ENCODE assay signal across 8 cellular contexts in the genomic region with DNA sequence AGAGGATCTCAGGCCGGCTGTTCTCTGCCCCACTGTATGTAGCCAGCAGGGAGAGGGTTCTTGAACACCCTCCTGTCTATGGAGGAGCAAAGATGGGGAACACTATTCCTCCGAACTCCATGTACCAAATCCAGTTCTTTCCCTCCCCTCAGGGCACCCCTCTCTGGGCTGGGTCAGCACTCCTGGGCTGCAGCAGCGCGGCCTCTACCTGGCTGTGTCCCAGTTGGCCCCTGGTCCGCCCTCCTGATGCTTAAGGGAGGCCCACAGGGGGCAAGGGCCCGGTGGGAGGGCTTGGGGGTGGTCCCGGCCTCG. TPM values are rescaled to one million over a fixed set of nuclear protein-coding genes. Genes with fewer than 3 reads are reported as not detected.
DNase-seq lines count a peak whose midpoint lies in the region; ATAC-seq, FAIRE-seq and TF ChIP-seq lines count a peak whose summit lies in the region.

No MANE protein-coding gene starts in this region.

- H3K4me3 ChIP-seq in kidney (ENCODE audit: low read length in 2 of 2) (peak overlapping the region; percentile 80 to 87), thymus (ENCODE audit: low read length) (peak overlapping the region; percentile 93)

- peaks cover 8% of the 10 kb centered on the region for H3K27me3 ChIP-seq in thymus (ENCODE audit: control insufficient read depth, insufficient read depth)

- DNase-seq in activated CD4-positive, alpha-beta T cell treated with anti-CD3 and anti-CD28 coated beads for 36 hours = no peak
- no peak for DNase-seq in activated CD4-positive, alpha-beta T cell treated with anti-CD3 and anti-CD28 coated beads for 1 hour
- no peak for DNase-seq in activated T-helper 1 cell treated with anti-CD3 and anti-CD28 coated beads, Interleukin-12 subunit alpha, Interleukin-12 subunit beta, Interleukin-2, Interleukin-4 antibody, amounts not matched to agents 30 ng/mL and 10 ng/mL and 1 ng/mL, durations not matched to agents 14 hours and 24 hours and 36 hours (ENCODE audit: low spot score)
- DNase-seq in kidney = no peak
- DNase-seq in NCI-H1417 treated with DMSO at 0.1 percent for 48 hours (lab: John Stamatoyannopoulos, UW) = no peak
- no peak for DNase-seq in pons (ENCODE audit: low spot score)
- DNase-seq in frontal cortex (ENCODE audit: low spot score in 2 of 2) = no peak

- H3K4me1 ChIP-seq in kidney (ENCODE audit: control insufficient read depth in 1 of 2, insufficient read depth in 1 of 2, low read depth in 1 of 2, low read length in 2 of 2) (peaks cover 6 to 9% of the 10 kb centered on the region in 2 donors), thymus (ENCODE audit: control insufficient read depth, insufficient read depth, low read length) (peaks cover 13% of the 10 kb centered on the region)

- WGBS in thymus = 35% methylated on average over 8 of the region's 8 CpGs

- H3K27me3 Mint-ChIP-seq in activated CD4-positive, alpha-beta T cell treated with anti-CD3 and anti-CD28 coated beads for 36 hours = peaks cover 16% of the 10 kb centered on the region
- H3K27me3 Mint-ChIP-seq in activated T-helper 1 cell treated with anti-CD3 and anti-CD28 coated beads, Interleukin-12 subunit alpha, Interleukin-12 subunit beta, Interleukin-2, Interleukin-4 antibody, amounts not matched to agents 30 ng/mL and 10 ng/mL and 1 ng/mL, durations not matched to agents 14 hours and 24 hours and 36 hours (ENCODE audit: insufficient read depth) = peaks cover 11% of the 10 kb centered on the region

- peak; percentile 21 for ATAC-seq in activated CD4-positive, alpha-beta T cell treated with anti-CD3 and anti-CD28 coated beads for 36 hours

- TF ChIP-seq CTCF in kidney (IDR thresholded peaks at IDR 0.05; ENCODE audit: borderline replicate concordance, extremely low read depth, insufficient read depth) = no peak

- no peak for FAIRE-seq in kidney (lab: Jason Lieb, UNC)
- no peak for FAIRE-seq in frontal cortex (lab: Jason Lieb, UNC)

- H3K36me3 ChIP-seq in kidney (ENCODE audit: control insufficient read depth in 1 of 2, insufficient read depth in 2 of 2, low read length in 2 of 2) (peaks cover 9 to 16% of the 10 kb centered on the region in 2 donors), thymus (ENCODE audit: control insufficient read depth, insufficient read depth) (peaks cover 22% of the 10 kb centered on the region)

- no peak overlapping the region for H3K27ac Mint-ChIP-seq in activated CD4-positive, alpha-beta T cell treated with anti-CD3 and anti-CD28 coated beads for 36 hours
- peak overlapping the region; percentile 75 for H3K27ac Mint-ChIP-seq in activated T-helper 1 cell treated with anti-CD3 and anti-CD28 coated beads, Interleukin-12 subunit alpha, Interleukin-12 subunit beta, Interleukin-2, Interleukin-4 antibody, amounts not matched to agents 30 ng/mL and 10 ng/mL and 1 ng/mL, durations not matched to agents 14 hours and 24 hours and 36 hours

- H3K9me3 Mint-ChIP-seq in activated CD4-positive, alpha-beta T cell treated with anti-CD3 and anti-CD28 coated beads for 36 hours (ENCODE audit: low read depth) = no peaks in the 10 kb centered on the region
- H3K9me3 Mint-ChIP-seq in activated T-helper 1 cell treated with anti-CD3 and anti-CD28 coated beads, Interleukin-12 subunit alpha, Interleukin-12 subunit beta, Interleukin-2, Interleukin-4 antibody, amounts not matched to agents 30 ng/mL and 10 ng/mL and 1 ng/mL, durations not matched to agents 14 hours and 24 hours and 36 hours = no peaks in the 10 kb centered on the region

- peak overlapping the region; percentile 35 to 97 for H3K9ac ChIP-seq in kidney (ENCODE audit: low read length in 2 of 2)

- H3K27ac ChIP-seq in kidney (ENCODE audit: low read depth in 2 of 2, low read length in 2 of 2) = peak overlapping the region; percentile 93 to 94
- peak overlapping the region; percentile 32 for H3K27ac ChIP-seq in thymus (ENCODE audit: low read depth)

- intact Hi-C loops in activated CD4-positive, alpha-beta T cell treated with anti-CD3 and anti-CD28 coated beads for 36 hours (cut with DNase I, micrococcal nuclease) = loop anchor here (1.0 to 10.0 kb wide), 6 partner anchors 61 to 298 kb away; a partner anchor contains a TSS
- intact Hi-C loops in activated T-helper 1 cell treated with anti-CD3 and anti-CD28 coated beads, Interleukin-12 subunit alpha, Interleukin-12 subunit beta, Interleukin-2, Interleukin-4 antibody, amounts not matched to agents 30 ng/mL and 10 ng/mL and 1 ng/mL, durations not matched to agents 14 hours and 24 hours and 36 hours (cut with micrococcal nuclease) = loop anchor here (1.0 to 5.0 kb wide), 7 partner anchors 61 to 362 kb away; a partner anchor contains a TSS
- intact Hi-C loops in kidney (cut with DNase I) = no loop called here

- peaks cover 19% of the 10 kb centered on the region for H3K4me1 Mint-ChIP-seq in activated CD4-positive, alpha-beta T cell treated with anti-CD3 and anti-CD28 coated beads for 36 hours
- H3K4me1 Mint-ChIP-seq in activated T-helper 1 cell treated with anti-CD3 and anti-CD28 coated beads, Interleukin-12 subunit alpha, Interleukin-12 subunit beta, Interleukin-2, Interleukin-4 antibody, amounts not matched to agents 30 ng/mL and 10 ng/mL and 1 ng/mL, durations not matched to agents 14 hours and 24 hours and 36 hours (ENCODE audit: low read depth) = peaks cover 20% of the 10 kb centered on the region

- no peaks in the 10 kb centered on the region for H3K9me3 ChIP-seq in kidney (ENCODE audit: control insufficient read depth in 1 of 2, low read length in 2 of 2)
- no peaks in the 10 kb centered on the region for H3K9me3 ChIP-seq in thymus (ENCODE audit: control insufficient read depth)

- peak overlapping the region; percentile 88 for H3K4me3 Mint-ChIP-seq in activated CD4-positive, alpha-beta T cell treated with anti-CD3 and anti-CD28 coated beads for 36 hours
- peak overlapping the region; percentile 26 for H3K4me3 Mint-ChIP-seq in activated T-helper 1 cell treated with anti-CD3 and anti-CD28 coated beads, Interleukin-12 subunit alpha, Interleukin-12 subunit beta, Interleukin-2, Interleukin-4 antibody, amounts not matched to agents 30 ng/mL and 10 ng/mL and 1 ng/mL, durations not matched to agents 14 hours and 24 hours and 36 hours

- CTCF ChIA-PET in activated CD4-positive, alpha-beta T cell treated with anti-CD3 and anti-CD28 coated beads for 36 hours (lab: Charles Lee) = no interaction called here

- peaks cover 21% of the 10 kb centered on the region for H3K36me3 Mint-ChIP-seq in activated CD4-positive, alpha-beta T cell treated with anti-CD3 and anti-CD28 coated beads for 36 hours (ENCODE audit: low read depth)
- peaks cover 24% of the 10 kb centered on the region for H3K36me3 Mint-ChIP-seq in activated T-helper 1 cell treated with anti-CD3 and anti-CD28 coated beads, Interleukin-12 subunit alpha, Interleukin-12 subunit beta, Interleukin-2, Interleukin-4 antibody, amounts not matched to agents 30 ng/mL and 10 ng/mL and 1 ng/mL, durations not matched to agents 14 hours and 24 hours and 36 hours (ENCODE audit: low read depth)

- POLR2A ChIA-PET in activated CD4-positive, alpha-beta T cell treated with anti-CD3 and anti-CD28 coated beads for 36 hours (lab: Charles Lee) = no interaction called here

RNA-seq across cellular contexts. Expression of a gene that starts 0.5 kb away (rescaled TPM):
- 10 to 100 TPM; 34.0 to 43.9 TPM for total RNA-seq in activated CD4-positive, alpha-beta T cell treated with anti-CD3 and anti-CD28 coated beads for 36 hours
- 32.6 and 33.6 TPM in 2 replicates for total RNA-seq in activated T-helper 1 cell treated with anti-CD3 and anti-CD28 coated beads, Interleukin-12 subunit alpha, Interleukin-12 subunit beta, Interleukin-2, Interleukin-4 antibody, amounts not matched to agents 30 ng/mL and 10 ng/mL and 1 ng/mL, durations not matched to agents 14 hours and 24 hours and 36 hours
- total RNA-seq in kidney = 26.9 TPM
- polyA plus RNA-seq in kidney (ENCODE audit: insufficient read depth, low read depth, low replicate concordance) = 36.4 TPM
- 30.4 TPM for polyA plus RNA-seq in thymus
- total RNA-seq in frontal cortex = 20.4 TPM

RNA-seq across cellular contexts. Expression of a gene that starts 4.3 kb away (rescaled TPM):
- total RNA-seq in activated CD4-positive, alpha-beta T cell treated with anti-CD3 and anti-CD28 coated beads for 36 hours = under 1 TPM in 1 of 2 experiments, not detected in 1; 0.16 TPM
- total RNA-seq in activated T-helper 1 cell treated with anti-CD3 and anti-CD28 coated beads, Interleukin-12 subunit alpha, Interleukin-12 subunit beta, Interleukin-2, Interleukin-4 antibody, amounts not matched to agents 30 ng/mL and 10 ng/mL and 1 ng/mL, durations not matched to agents 14 hours and 24 hours and 36 hours = 0.16 and 0.27 TPM in 2 replicates
- total RNA-seq in kidney (5.7 TPM), frontal cortex (10.6 TPM)
- polyA plus RNA-seq in kidney (ENCODE audit: insufficient read depth, low read depth, low replicate concordance) (2.4 TPM), thymus (1.5 TPM)

RNA-seq across cellular contexts. Expression of a gene that starts 36.8 kb away (rescaled TPM):
- under 1 TPM; 0.05 TPM for total RNA-seq in activated CD4-positive, alpha-beta T cell treated with anti-CD3 and anti-CD28 coated beads for 36 hours
- total RNA-seq in activated T-helper 1 cell treated with anti-CD3 and anti-CD28 coated beads, Interleukin-12 subunit alpha, Interleukin-12 subunit beta, Interleukin-2, Interleukin-4 antibody, amounts not matched to agents 30 ng/mL and 10 ng/mL and 1 ng/mL, durations not matched to agents 14 hours and 24 hours and 36 hours = 0.08 TPM in 1 of 2 replicates, not detected in the other
- total RNA-seq in kidney = 6.4 TPM
- 0.90 TPM for polyA plus RNA-seq in kidney (ENCODE audit: insufficient read depth, low read depth, low replicate concordance)
- 6.7 TPM for polyA plus RNA-seq in thymus
- total RNA-seq in frontal cortex = 0.82 TPM
